8 cellular contexts compared by ENCODE assay signal in the genomic region with DNA sequence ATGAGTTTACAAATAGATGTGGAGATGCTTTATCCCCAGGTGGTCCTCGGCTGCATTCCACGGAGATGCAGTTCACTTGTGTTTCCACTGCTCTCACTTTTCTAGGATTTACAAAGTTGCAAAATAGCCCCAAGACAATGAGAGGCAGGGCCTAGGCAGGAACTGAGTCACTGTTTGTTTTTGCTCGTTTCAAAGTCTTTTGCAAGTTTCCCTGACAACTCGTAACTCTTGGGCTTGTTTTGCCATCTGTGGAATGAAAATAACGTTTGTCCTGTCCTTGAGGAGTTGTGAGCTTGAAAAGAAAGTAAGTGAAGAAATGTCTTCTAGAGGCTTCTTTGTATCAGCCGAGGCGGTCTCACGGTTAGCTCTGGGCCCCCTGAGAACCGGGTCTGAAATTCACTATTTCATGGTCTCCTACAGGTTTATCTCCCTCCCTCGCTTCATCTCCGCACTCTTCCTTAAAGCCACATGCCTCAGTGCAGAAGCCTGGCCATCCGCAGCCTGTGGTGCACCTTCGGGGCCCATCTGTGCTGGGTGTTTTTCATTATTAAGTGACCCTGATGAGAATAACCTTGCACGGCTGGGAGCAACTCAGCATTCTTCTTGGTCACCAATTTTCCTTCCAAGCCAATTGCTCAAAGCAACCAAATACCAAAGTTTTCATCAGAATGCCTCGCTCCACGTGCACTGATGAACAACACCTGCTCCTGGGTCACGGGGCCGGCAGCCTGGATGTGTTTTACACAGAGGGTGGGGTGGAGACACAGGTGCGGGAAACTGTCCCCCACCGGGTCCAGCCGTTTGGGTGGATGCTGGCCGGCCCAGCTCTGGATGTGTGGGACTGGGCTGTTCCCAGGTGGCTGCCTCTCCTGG.
A peak's percentile ranks its signal among the peaks of the same experiment; 100 is the strongest.
DNase-seq lines count a peak whose midpoint lies in the region; ATAC-seq, FAIRE-seq and TF ChIP-seq lines count a peak whose summit lies in the region.
"Not testable (repeated sequence)": the region's sequence is repeated elsewhere in the genome, so short reads cannot be mapped to it uniquely, and the experiment has no call there.

No MANE protein-coding gene starts in this region.

- H3K27ac ChIP-seq in mucosa of rectum (ENCODE audit: low read depth in 2 of 2, low read length in 2 of 2) = peak overlapping the region; percentile 43 to 58
- peak overlapping the region; percentile 95 for H3K27ac ChIP-seq in smooth muscle cell (ENCODE audit: low read depth)

- peak overlapping the region; percentile 22 for H3K4me3 ChIP-seq in AG10803 (ENCODE audit: low read length)
- not testable (repeated sequence) for H3K4me3 ChIP-seq in mucosa of rectum (ENCODE audit: low read length in 2 of 2); smooth muscle cell

- CTCF ChIA-PET in activated naive CD4-positive, alpha-beta T cell treated with anti-CD3 and anti-CD28 coated beads for 36 hours (lab: Charles Lee) = not testable (repeated sequence)

- not testable (repeated sequence) for H3F3A ChIP-seq in smooth muscle cell (ENCODE audit: low read depth)

- H3K36me3 ChIP-seq in mucosa of rectum (ENCODE audit: control insufficient read depth in 2 of 2, insufficient read depth in 2 of 2, low read length in 2 of 2); smooth muscle cell (ENCODE audit: low read depth): not testable (repeated sequence)

- intact Hi-C loops in activated naive CD4-positive, alpha-beta T cell treated with anti-CD3 and anti-CD28 coated beads for 36 hours (cut with micrococcal nuclease); left cardiac atrium (cut with DNase I): not testable (repeated sequence)

- not testable (repeated sequence) for H4K20me1 ChIP-seq in smooth muscle cell (ENCODE audit: low read depth)

- H3K4me2 ChIP-seq in smooth muscle cell = peak overlapping the region; percentile 61

- TF ChIP-seq CTCF in AG10803 (conservative IDR thresholded peaks at IDR 0.05; ENCODE audit: low read length) = 0 out of 2 replicates have a peak, but pooled peaks have one; percentile 4
- not testable (repeated sequence) for TF ChIP-seq CTCF in smooth muscle cell (IDR thresholded peaks at IDR 0.05; ENCODE audit: borderline replicate concordance, insufficient read depth, poor library complexity, severe bottlenecking)

- not testable (repeated sequence) for H3K27me3 Mint-ChIP-seq in activated naive CD4-positive, alpha-beta T cell treated with anti-CD3 and anti-CD28 coated beads for 36 hours (ENCODE audit: low read depth)

- H3K9me3 Mint-ChIP-seq in activated naive CD4-positive, alpha-beta T cell treated with anti-CD3 and anti-CD28 coated beads for 36 hours = not testable (repeated sequence)

- peak overlapping the region; percentile 47 for H2AFZ ChIP-seq in smooth muscle cell (ENCODE audit: low read depth)

- H3K4me3 Mint-ChIP-seq in activated naive CD4-positive, alpha-beta T cell treated with anti-CD3 and anti-CD28 coated beads for 36 hours = not testable (repeated sequence)

- not testable (repeated sequence) for H3K4me1 ChIP-seq in mucosa of rectum (ENCODE audit: control insufficient read depth in 2 of 2, insufficient read depth in 2 of 2, low read length in 2 of 2)
- peaks cover 17% of the 10 kb centered on the region for H3K4me1 ChIP-seq in smooth muscle cell (ENCODE audit: low read depth)

- not testable (repeated sequence) for H3K9ac ChIP-seq in mucosa of rectum (ENCODE audit: low read depth in 1 of 2, low read length in 2 of 2)
- peak overlapping the region; percentile 76 for H3K9ac ChIP-seq in smooth muscle cell (ENCODE audit: low read depth)

- H3K4me1 Mint-ChIP-seq in activated naive CD4-positive, alpha-beta T cell treated with anti-CD3 and anti-CD28 coated beads for 36 hours (ENCODE audit: low read depth) = peaks cover 52% of the 10 kb centered on the region

- H3K79me2 ChIP-seq in smooth muscle cell (ENCODE audit: low read depth) = not testable (repeated sequence)

- DNase-seq in AG10803 (ENCODE audit: low read depth) = peak; percentile 98
- DNase-seq in HK-2 (ENCODE audit: unreplicated experiment) = peak; percentile 5
- DNase-seq in RCC 7860 (ENCODE audit: low spot score) = peak; percentile 41
- DNase-seq in activated naive CD4-positive, alpha-beta T cell treated with anti-CD3 and anti-CD28 coated beads for 36 hours = peak; percentile 55
- DNase-seq in dermis microvascular lymphatic vessel endothelial cell (ENCODE audit: low read depth in 2 of 2) = peak; percentile 76 to 95
- DNase-seq in left cardiac atrium; smooth muscle cell (lab: John Stamatoyannopoulos, UW; ENCODE audit: unreplicated experiment): not testable (repeated sequence)

- ATAC-seq in left cardiac atrium = peak; percentile 69 to 72

- peak overlapping the region; percentile 78 for H3K27ac Mint-ChIP-seq in activated naive CD4-positive, alpha-beta T cell treated with anti-CD3 and anti-CD28 coated beads for 36 hours

- not testable (repeated sequence) for H3K36me3 Mint-ChIP-seq in activated naive CD4-positive, alpha-beta T cell treated with anti-CD3 and anti-CD28 coated beads for 36 hours (ENCODE audit: low read depth)

- not testable (repeated sequence) for FAIRE-seq in RCC 7860 (lab: Jason Lieb, UNC)

- WGBS in smooth muscle cell (ENCODE audit: low lambda C conversion rate) = 45% methylated on average over 22 of the region's 22 CpGs

- H3K27me3 ChIP-seq in mucosa of rectum (ENCODE audit: control insufficient read depth in 2 of 2, insufficient read depth in 2 of 2, low read length in 2 of 2); smooth muscle cell (ENCODE audit: low read depth): not testable (repeated sequence)

- H3K9me3 ChIP-seq in mucosa of rectum (ENCODE audit: control insufficient read depth in 2 of 2, low read length in 2 of 2); smooth muscle cell (replicated peaks; ENCODE audit: low read depth): not testable (repeated sequence)
